ENCODE assay signal across 8 cellular contexts in the genomic region with DNA sequence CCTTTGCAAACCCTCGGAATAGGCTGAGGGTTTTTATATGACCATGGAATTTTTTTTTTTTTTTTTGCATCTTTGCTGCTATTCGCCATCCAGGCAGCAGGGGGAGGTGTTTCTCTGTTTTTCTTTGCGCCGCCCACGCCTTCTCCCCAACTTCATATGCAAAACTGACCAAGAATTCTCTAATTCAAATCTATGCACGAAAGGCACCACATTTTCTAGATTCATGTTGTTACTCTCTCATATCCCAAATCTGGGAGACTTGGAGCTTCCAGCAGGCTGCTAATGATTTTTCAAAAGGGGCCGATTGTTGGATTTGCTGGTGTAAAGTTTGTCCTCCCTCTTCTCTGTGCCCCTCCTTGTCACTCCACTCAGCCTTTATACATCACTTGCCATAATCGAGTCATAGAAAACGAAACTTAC. TPM values are rescaled to one million over a fixed set of nuclear protein-coding genes. Genes with fewer than 3 reads are reported as not detected.
DNase-seq lines count a peak whose midpoint lies in the region; ATAC-seq and TF ChIP-seq lines count a peak whose summit lies in the region.

No MANE protein-coding gene starts in this region.

- no peaks in the 10 kb centered on the region for H3K9me3 ChIP-seq in T-helper 17 cell (ENCODE audit: control insufficient read depth, low read length, poor library complexity, severe bottlenecking)
- H3K9me3 ChIP-seq in gastrocnemius medialis, result no peaks in the 10 kb centered on the region

- peak; percentile 53 for ATAC-seq in T-helper 17 cell
- no peak for ATAC-seq in gastrocnemius medialis
- ATAC-seq in HG03521 (IDR thresholded peaks at IDR 0.05; ENCODE audit: unreplicated experiment), result no peak

- H3K27me3 ChIP-seq in gastrocnemius medialis, result peaks cover 0 to 7% (median 0%) of the 10 kb centered on the region in 3 donors

- H3K36me3 Mint-ChIP-seq in T-helper 17 cell (ENCODE audit: low read depth), result no peaks in the 10 kb centered on the region

- no peaks in the 10 kb centered on the region for H3K36me3 ChIP-seq in gastrocnemius medialis

- no peak overlapping the region for H3K27ac ChIP-seq in gastrocnemius medialis

- TF ChIP-seq POLR2A in gastrocnemius medialis (IDR thresholded peaks at IDR 0.05), result no peak

- no peak overlapping the region for H3K27ac Mint-ChIP-seq in T-helper 17 cell

- H3K4me1 Mint-ChIP-seq in T-helper 17 cell, result peaks cover 16% of the 10 kb centered on the region

- TF ChIP-seq CTCF in LNCAP (IDR thresholded peaks at IDR 0.05) (peak; percentile 81), astrocyte of the cerebellum (IDR thresholded peaks at IDR 0.05; ENCODE audit: low read depth, low read length, missing control alignments) (peak; percentile 74), gastrocnemius medialis (IDR thresholded peaks at IDR 0.05 in 4 of 5, conservative IDR thresholded peaks at IDR 0.05 in 1 of 5) (peak; percentile 31 to 68 (median 42))

- DNase-seq in NK-92 treated with Interleukin-12 subunit alpha and Interleukin-12 subunit beta, amount 100 ng/mL, for 24 hours (lab: John Stamatoyannopoulos, UW), result peak; percentile 15
- DNase-seq in NK-92 (lab: John Stamatoyannopoulos, UW; ENCODE audit: unreplicated experiment) (no peak), T-helper 17 cell (peak; percentile 17 to 42 (median 20)), astrocyte of the cerebellum (ENCODE audit: low read depth) (peak; percentile 53), hypothalamus (lab: John Stamatoyannopoulos, UW) (peak in 40 of 51 donors; percentile 1 to 85 (median 20)), gastrocnemius medialis (peak in 1 of 2 donors; percentile 14)

- intact Hi-C loops in gastrocnemius medialis (cut with DNase I; ENCODE audit: low total_unique reads), result loop anchor here (10.0 kb wide), 1 partner anchor 1508 kb away; no protein-coding TSS in a partner anchor

- H3K4me3 Mint-ChIP-seq in T-helper 17 cell, result peak overlapping the region; percentile 77

- peak overlapping the region; percentile 29 for H3K4me3 ChIP-seq in astrocyte of the cerebellum (ENCODE audit: low read depth, low read length)
- H3K4me3 ChIP-seq in gastrocnemius medialis, result peak overlapping the region in 3 of 4 donors; percentile 32 to 35 (median 32)

- in situ Hi-C loops in astrocyte of the cerebellum (cut with HindIII; ENCODE audit: low sequenced_read_pairs) (loop anchor here (25.0 kb wide), 4 partner anchors 431 to 1506 kb away; a partner anchor contains a TSS), gastrocnemius medialis (cut with MboI; ENCODE audit: low sequenced_read_pairs in 4 of 4) (no loop called here)

- H3K27me3 Mint-ChIP-seq in T-helper 17 cell, result no peaks in the 10 kb centered on the region

- H3K4me1 ChIP-seq in gastrocnemius medialis, result peaks cover 0 to 7% of the 10 kb centered on the region in 2 donors

RNA-seq across cellular contexts. Expression of a gene that starts 29.1 kb away (rescaled TPM):
- 10 to 100 TPM; 43.1 to 50.8 TPM for total RNA-seq in T-helper 17 cell
- total RNA-seq in gastrocnemius medialis, result 10 to 100 TPM; 11.9 to 14.7 (median 13.0) TPM
